Comparison of ENCODE assay signal across 1 cellular context in the genomic region with DNA sequence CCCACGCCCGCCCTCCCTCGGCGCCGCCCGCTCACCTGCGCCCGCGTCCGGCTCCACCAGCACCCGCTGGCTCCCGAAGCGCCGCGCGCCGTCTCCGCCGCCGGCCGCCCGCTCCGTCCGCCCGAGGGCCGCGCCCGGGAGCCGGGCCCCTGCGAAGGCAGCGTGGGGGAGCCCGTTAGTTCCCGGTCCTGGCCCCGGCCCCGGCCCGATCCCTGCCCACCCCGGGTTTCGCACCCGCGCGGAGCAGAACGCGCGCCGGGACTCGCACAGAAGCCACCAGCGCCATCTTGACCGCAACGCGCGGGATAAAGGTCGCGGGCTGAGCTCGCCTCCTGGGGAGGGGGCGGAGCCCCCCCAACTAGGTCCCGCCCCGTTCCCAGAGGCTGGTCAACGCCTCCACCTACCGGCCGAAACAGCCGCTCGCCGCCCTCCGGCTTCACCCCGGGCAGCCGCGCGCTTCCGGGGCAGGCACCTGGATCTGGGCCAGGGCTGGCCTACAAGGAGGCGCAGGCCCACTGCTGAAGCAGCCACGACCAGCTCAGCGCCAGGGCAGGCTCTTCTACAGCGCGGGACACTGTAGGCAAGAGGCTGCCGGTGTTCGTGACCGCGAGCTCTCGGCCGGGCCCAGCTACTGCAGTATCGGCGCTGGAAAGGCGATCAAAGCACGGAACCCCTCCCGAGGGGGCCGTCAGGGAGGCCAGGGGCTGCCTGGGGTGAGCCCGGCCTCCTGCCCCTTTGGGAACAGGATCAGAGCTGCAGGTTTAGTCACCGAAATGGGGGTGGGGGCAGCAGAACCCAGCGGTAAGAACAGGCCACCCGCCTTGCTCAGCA.
TF ChIP-seq lines count a peak whose summit lies in the region.

A gene with protein sequence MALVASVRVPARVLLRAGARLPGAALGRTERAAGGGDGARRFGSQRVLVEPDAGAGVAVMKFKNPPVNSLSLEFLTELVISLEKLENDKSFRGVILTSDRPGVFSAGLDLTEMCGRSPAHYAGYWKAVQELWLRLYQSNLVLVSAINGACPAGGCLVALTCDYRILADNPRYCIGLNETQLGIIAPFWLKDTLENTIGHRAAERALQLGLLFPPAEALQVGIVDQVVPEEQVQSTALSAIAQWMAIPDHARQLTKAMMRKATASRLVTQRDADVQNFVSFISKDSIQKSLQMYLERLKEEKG (minus strand): TSS at position 307 of the 831 bp plus-strand sequence. CDS start 21 bp downstream, at position 286.

TF ChIP-seq in HepG2, 621 proteins besides CTCF, POLR2A, EP300 and RAD21 (continued from another document):
- TF ChIP-seq, protein P1, sequence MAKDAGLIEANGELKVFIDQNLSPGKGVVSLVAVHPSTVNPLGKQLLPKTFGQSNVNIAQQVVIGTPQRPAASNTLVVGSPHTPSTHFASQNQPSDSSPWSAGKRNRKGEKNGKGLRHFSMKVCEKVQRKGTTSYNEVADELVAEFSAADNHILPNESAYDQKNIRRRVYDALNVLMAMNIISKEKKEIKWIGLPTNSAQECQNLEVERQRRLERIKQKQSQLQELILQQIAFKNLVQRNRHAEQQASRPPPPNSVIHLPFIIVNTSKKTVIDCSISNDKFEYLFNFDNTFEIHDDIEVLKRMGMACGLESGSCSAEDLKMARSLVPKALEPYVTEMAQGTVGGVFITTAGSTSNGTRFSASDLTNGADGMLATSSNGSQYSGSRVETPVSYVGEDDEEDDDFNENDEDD (CRISPR knock-in tag; IDR thresholded peaks at IDR 0.05; ENCODE audit: borderline replicate concordance), result peak; percentile 68; the same call in 1 of the 2 replicates
- TF ChIP-seq HHEX (CRISPR knock-in tag; IDR thresholded peaks at IDR 0.05) (peak; percentile 24; the same call in 1 of the 2 replicates), ASH2L (IDR thresholded peaks at IDR 0.05; ENCODE audit: insufficient read length, low read depth, low read length) (peak; percentile 25), ZNF44 (CRISPR knock-in tag; IDR thresholded peaks at IDR 0.05) (no peak), ZNF652 (CRISPR knock-in tag; IDR thresholded peaks at IDR 0.05; ENCODE audit: borderline replicate concordance, low read depth) (peak; percentile 12; the same call in 1 of the 2 replicates), PHF5A (CRISPR knock-in tag; IDR thresholded peaks at IDR 0.05; ENCODE audit: low read depth, unreplicated experiment) (no peak), MED13 (CRISPR knock-in tag; IDR thresholded peaks at IDR 0.05) (0 out of 2 replicates have a peak, but pooled peaks have one; percentile 56), REL (CRISPR knock-in tag; conservative IDR thresholded peaks at IDR 0.05) (peak; percentile 89), MLLT10 (CRISPR knock-in tag; IDR thresholded peaks at IDR 0.05) (no peak), BHLHE40 (IDR thresholded peaks at IDR 0.05; ENCODE audit: low read length) (peak; percentile 38; the same call in 1 of the 2 replicates), RFXANK (CRISPR knock-in tag; IDR thresholded peaks at IDR 0.05) (peak; percentile 78; the same call in 1 of the 2 replicates), ZNF160 (CRISPR knock-in tag; IDR thresholded peaks at IDR 0.05) (peak; percentile 62), ZKSCAN8 (CRISPR knock-in tag; IDR thresholded peaks at IDR 0.05; ENCODE audit: borderline replicate concordance) (peak; percentile 80; the same call in 1 of the 2 replicates), FOXA3 (CRISPR knock-in tag; IDR thresholded peaks at IDR 0.05) (peak; percentile 71; the same call in 1 of the 2 replicates)
- TF ChIP-seq, protein P2, sequence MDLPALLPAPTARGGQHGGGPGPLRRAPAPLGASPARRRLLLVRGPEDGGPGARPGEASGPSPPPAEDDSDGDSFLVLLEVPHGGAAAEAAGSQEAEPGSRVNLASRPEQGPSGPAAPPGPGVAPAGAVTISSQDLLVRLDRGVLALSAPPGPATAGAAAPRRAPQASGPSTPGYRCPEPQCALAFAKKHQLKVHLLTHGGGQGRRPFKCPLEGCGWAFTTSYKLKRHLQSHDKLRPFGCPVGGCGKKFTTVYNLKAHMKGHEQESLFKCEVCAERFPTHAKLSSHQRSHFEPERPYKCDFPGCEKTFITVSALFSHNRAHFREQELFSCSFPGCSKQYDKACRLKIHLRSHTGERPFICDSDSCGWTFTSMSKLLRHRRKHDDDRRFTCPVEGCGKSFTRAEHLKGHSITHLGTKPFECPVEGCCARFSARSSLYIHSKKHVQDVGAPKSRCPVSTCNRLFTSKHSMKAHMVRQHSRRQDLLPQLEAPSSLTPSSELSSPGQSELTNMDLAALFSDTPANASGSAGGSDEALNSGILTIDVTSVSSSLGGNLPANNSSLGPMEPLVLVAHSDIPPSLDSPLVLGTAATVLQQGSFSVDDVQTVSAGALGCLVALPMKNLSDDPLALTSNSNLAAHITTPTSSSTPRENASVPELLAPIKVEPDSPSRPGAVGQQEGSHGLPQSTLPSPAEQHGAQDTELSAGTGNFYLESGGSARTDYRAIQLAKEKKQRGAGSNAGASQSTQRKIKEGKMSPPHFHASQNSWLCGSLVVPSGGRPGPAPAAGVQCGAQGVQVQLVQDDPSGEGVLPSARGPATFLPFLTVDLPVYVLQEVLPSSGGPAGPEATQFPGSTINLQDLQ (CRISPR knock-in tag; IDR thresholded peaks at IDR 0.05), result 0 out of 2 replicates have a peak, but pooled peaks have one; percentile 12
- TF ChIP-seq, protein P3, sequence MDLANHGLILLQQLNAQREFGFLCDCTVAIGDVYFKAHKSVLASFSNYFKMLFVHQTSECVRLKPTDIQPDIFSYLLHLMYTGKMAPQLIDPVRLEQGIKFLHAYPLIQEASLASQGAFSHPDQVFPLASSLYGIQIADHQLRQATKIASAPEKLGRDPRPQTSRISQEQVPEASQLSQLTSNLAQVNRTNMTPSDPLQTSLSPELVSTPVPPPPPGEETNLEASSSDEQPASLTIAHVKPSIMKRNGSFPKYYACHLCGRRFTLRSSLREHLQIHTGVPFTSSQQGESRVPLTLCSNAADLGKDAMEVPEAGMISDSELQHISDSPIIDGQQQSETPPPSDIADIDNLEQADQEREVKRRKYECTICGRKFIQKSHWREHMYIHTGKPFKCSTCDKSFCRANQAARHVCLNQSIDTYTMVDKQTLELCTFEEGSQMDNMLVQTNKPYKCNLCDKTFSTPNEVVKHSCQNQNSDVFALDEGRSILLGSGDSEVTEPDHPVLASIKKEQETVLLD (CRISPR knock-in tag; IDR thresholded peaks at IDR 0.05; ENCODE audit: low read depth), result peak; percentile 85
- TF ChIP-seq, protein P4, sequence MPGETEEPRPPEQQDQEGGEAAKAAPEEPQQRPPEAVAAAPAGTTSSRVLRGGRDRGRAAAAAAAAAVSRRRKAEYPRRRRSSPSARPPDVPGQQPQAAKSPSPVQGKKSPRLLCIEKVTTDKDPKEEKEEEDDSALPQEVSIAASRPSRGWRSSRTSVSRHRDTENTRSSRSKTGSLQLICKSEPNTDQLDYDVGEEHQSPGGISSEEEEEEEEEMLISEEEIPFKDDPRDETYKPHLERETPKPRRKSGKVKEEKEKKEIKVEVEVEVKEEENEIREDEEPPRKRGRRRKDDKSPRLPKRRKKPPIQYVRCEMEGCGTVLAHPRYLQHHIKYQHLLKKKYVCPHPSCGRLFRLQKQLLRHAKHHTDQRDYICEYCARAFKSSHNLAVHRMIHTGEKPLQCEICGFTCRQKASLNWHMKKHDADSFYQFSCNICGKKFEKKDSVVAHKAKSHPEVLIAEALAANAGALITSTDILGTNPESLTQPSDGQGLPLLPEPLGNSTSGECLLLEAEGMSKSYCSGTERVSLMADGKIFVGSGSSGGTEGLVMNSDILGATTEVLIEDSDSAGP (CRISPR knock-in tag; IDR thresholded peaks at IDR 0.05; ENCODE audit: borderline replicate concordance), result peak; percentile 93; the same call in 1 of the 2 replicates
- TF ChIP-seq, protein P5, sequence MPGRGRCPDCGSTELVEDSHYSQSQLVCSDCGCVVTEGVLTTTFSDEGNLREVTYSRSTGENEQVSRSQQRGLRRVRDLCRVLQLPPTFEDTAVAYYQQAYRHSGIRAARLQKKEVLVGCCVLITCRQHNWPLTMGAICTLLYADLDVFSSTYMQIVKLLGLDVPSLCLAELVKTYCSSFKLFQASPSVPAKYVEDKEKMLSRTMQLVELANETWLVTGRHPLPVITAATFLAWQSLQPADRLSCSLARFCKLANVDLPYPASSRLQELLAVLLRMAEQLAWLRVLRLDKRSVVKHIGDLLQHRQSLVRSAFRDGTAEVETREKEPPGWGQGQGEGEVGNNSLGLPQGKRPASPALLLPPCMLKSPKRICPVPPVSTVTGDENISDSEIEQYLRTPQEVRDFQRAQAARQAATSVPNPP (CRISPR knock-in tag; IDR thresholded peaks at IDR 0.05), result peak; percentile 93; the same call in 1 of the 2 replicates
